In the genomic region with DNA sequence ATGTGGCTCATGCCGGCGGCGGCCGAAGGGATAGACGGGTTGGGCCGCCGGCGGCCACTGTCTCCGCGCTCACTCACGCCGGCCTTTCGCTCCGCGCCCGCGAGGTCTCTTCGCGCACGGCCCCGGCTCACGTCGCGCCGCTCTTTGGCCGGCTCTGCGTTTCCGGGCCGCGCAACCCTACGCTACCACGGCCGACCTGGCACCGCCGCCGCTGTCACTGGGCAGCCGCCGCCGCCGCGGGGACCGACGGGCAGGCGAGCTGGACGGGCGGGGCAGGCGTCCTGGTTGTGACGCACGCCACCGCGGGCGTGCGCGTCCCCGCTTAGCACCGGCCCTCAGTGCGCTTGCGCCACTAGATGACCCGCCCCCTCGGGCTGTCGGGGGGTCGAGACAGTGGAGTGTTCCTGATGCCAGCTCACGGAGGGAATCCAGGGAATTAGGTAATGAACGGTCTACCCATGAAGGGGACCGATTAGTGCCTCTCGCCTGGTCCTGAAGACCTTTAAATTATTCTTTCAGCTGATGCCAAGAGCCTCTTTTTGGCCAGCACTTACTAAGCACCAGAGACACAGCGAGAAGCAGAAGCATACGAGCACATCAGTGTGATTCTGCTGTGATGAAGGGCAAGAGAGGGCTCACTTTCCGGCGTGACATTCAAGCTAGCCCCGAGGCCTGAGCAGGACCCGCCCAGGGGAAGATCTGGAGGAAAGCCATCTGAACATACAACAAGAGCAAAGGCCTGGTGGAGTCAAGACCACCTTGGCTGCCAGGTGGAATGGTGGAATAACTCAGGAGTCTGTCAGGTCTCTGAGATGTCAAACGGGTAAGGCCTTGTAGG, we compare ENCODE assay signal across 8 cellular contexts. TPM values are rescaled to one million over a fixed set of nuclear protein-coding genes. Genes with fewer than 3 reads are reported as not detected.
DNase-seq lines count a peak whose midpoint lies in the region; ATAC-seq and TF ChIP-seq lines count a peak whose summit lies in the region.

A gene (minus strand): TSS at position 289 of the 838 bp plus-strand sequence. CDS start 278 bp downstream, at position 11.

- peaks cover 6% of the 10 kb centered on the region for H3K36me3 Mint-ChIP-seq in activated CD4-positive, alpha-beta memory T cell treated with anti-CD3 and anti-CD28 coated beads for 36 hours

- CTCF ChIA-PET in activated CD4-positive, alpha-beta memory T cell treated with anti-CD3 and anti-CD28 coated beads for 36 hours (lab: Charles Lee): interaction anchor here (0.6 to 2.3 kb wide), 4 partner anchors 17 to 709 kb away, joined by 3 to 8 read pairs (median 3); a partner anchor contains a TSS

- 2% methylated on average over 73 of the region's 73 CpGs for WGBS in liver

- intact Hi-C loops in activated CD4-positive, alpha-beta memory T cell treated with anti-CD3 and anti-CD28 coated beads for 36 hours (cut with micrococcal nuclease): loop anchor here (1.0 to 5.0 kb wide), 3 partner anchors 49 to 244 kb away; a partner anchor contains a TSS
- intact Hi-C loops in dorsolateral prefrontal cortex (cut with DNase I): loop anchor here (5.0 to 10.0 kb wide), 7 partner anchors 49 to 406 kb away; a partner anchor contains a TSS

- H3K4me3 Mint-ChIP-seq in activated CD4-positive, alpha-beta memory T cell treated with anti-CD3 and anti-CD28 coated beads for 36 hours: peak within 1 kb of the TSS; percentile 83

- H3K4me2 ChIP-seq in BLaER1: peak within 1 kb of the TSS; percentile 96

- no peaks in the 10 kb centered on the region for H3K9me3 ChIP-seq in BLaER1
- no peaks in the 10 kb centered on the region for H3K9me3 ChIP-seq in liver (ENCODE audit: control insufficient read depth in 4 of 4, low read length in 3 of 4)

- H3K4me3 ChIP-seq in BLaER1 (peak within 1 kb of the TSS; percentile 87), dorsolateral prefrontal cortex (peak within 1 kb of the TSS; percentile 49 to 99 (median 93)), liver (ENCODE audit: low read depth in 1 of 3, low read length in 3 of 3) (peak within 1 kb of the TSS; percentile 65)

- no peaks in the 10 kb centered on the region for H3K36me3 ChIP-seq in BLaER1
- H3K36me3 ChIP-seq in liver (ENCODE audit: control insufficient read depth in 4 of 4, insufficient read depth in 3 of 4, low read depth in 1 of 4, low read length in 3 of 4): peaks cover 0 to 6% (median 0%) of the 10 kb centered on the region in 4 donors

- H3K9ac ChIP-seq in BLaER1 (peak within 1 kb of the TSS; percentile 83), liver (ENCODE audit: low read depth in 1 of 2, low read length in 2 of 2) (peak within 1 kb of the TSS; percentile 72 to 82)

- no peaks in the 10 kb centered on the region for H3K9me3 Mint-ChIP-seq in activated CD4-positive, alpha-beta memory T cell treated with anti-CD3 and anti-CD28 coated beads for 36 hours

- H4K20me1 ChIP-seq in BLaER1: peaks cover 12% of the 10 kb centered on the region; the same call in 1 of the 2 replicates

- peak; percentile 86 for ATAC-seq in HG03442 (IDR thresholded peaks at IDR 0.05; ENCODE audit: unreplicated experiment)

- peaks cover 28% of the 10 kb centered on the region for H3K4me1 Mint-ChIP-seq in activated CD4-positive, alpha-beta memory T cell treated with anti-CD3 and anti-CD28 coated beads for 36 hours (ENCODE audit: low read depth)

- no peak for TF ChIP-seq RAD21 in liver (IDR thresholded peaks at IDR 0.05)

- TF ChIP-seq CTCF in dorsolateral prefrontal cortex (IDR thresholded peaks at IDR 0.05 in 54 of 56, conservative IDR thresholded peaks at IDR 0.05 in 2 of 56; ENCODE audit: low read depth in 1 of 56, partially characterized antibody in 56 of 56) (peak in 28 of 56 donors; percentile 5 to 53 (median 29)), liver (IDR thresholded peaks at IDR 0.05; ENCODE audit: low read depth, low read length, missing input control) (no peak)

- peaks cover 22% of the 10 kb centered on the region for H3K27me3 ChIP-seq in BLaER1
- H3K27me3 ChIP-seq in dorsolateral prefrontal cortex: no peaks in the 10 kb centered on the region
- H3K27me3 ChIP-seq in liver (ENCODE audit: control insufficient read depth in 4 of 4, insufficient read depth in 4 of 4, low read length in 3 of 4): no peaks in the 10 kb centered on the region

- H3K27ac Mint-ChIP-seq in activated CD4-positive, alpha-beta memory T cell treated with anti-CD3 and anti-CD28 coated beads for 36 hours: peak within 1 kb of the TSS; percentile 89

- H3K27me3 Mint-ChIP-seq in activated CD4-positive, alpha-beta memory T cell treated with anti-CD3 and anti-CD28 coated beads for 36 hours: no peaks in the 10 kb centered on the region

- POLR2A ChIA-PET in activated CD4-positive, alpha-beta memory T cell treated with anti-CD3 and anti-CD28 coated beads for 36 hours (lab: Charles Lee): interaction anchor here (0.5 to 1.0 kb wide), 6 partner anchors 10 to 164 kb away, joined by 3 to 6 read pairs (median 3); a partner anchor contains a TSS

- H3K27ac ChIP-seq in BLaER1: peak within 1 kb of the TSS; percentile 67
- H3K27ac ChIP-seq in dorsolateral prefrontal cortex: peak within 1 kb of the TSS; percentile 77 to 97 (median 94)
- peak within 1 kb of the TSS; percentile 83 to 86 for H3K27ac ChIP-seq in liver (ENCODE audit: low read depth in 1 of 2, low read length in 2 of 2)

- DNase-seq in GM19240 (ENCODE audit: insufficient read length, low spot score) (peak; percentile 82), NCI-H748 treated with DMSO at 0.1 percent for 48 hours (lab: John Stamatoyannopoulos, UW) (peak; percentile 54), dorsolateral prefrontal cortex (peak; percentile 78 to 96 (median 88))
- peak; percentile 89 for DNase-seq in activated CD4-positive, alpha-beta memory T cell treated with anti-CD3 and anti-CD28 coated beads for 36 hours
- DNase-seq in stimulated activated CD4-positive, alpha-beta T cell treated with anti-CD3 and anti-CD28 coated beads, Interleukin-2, amount 100 ng/mL, for 48 hours: peak; percentile 70 to 77

- peaks cover 38% of the 10 kb centered on the region for H3K4me1 ChIP-seq in BLaER1
- peaks cover 8 to 24% (median 13%) of the 10 kb centered on the region in 4 donors for H3K4me1 ChIP-seq in liver (ENCODE audit: control insufficient read depth in 4 of 4, insufficient read depth in 4 of 4, low read length in 3 of 4)

TF ChIP-seq in liver, 16 proteins besides CTCF, POLR2A, EP300 and RAD21:
- peak; percentile 4 for TF ChIP-seq SP1 (IDR thresholded peaks at IDR 0.05)
- TF ChIP-seq, protein P1, sequence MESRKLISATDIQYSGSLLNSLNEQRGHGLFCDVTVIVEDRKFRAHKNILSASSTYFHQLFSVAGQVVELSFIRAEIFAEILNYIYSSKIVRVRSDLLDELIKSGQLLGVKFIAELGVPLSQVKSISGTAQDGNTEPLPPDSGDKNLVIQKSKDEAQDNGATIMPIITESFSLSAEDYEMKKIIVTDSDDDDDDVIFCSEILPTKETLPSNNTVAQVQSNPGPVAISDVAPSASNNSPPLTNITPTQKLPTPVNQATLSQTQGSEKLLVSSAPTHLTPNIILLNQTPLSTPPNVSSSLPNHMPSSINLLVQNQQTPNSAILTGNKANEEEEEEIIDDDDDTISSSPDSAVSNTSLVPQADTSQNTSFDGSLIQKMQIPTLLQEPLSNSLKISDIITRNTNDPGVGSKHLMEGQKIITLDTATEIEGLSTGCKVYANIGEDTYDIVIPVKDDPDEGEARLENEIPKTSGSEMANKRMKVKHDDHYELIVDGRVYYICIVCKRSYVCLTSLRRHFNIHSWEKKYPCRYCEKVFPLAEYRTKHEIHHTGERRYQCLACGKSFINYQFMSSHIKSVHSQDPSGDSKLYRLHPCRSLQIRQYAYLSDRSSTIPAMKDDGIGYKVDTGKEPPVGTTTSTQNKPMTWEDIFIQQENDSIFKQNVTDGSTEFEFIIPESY (IDR thresholded peaks at IDR 0.05): no peak

RNA-seq across cellular contexts. Expression of the gene that starts here (rescaled TPM):
- total RNA-seq in activated CD4-positive, alpha-beta memory T cell treated with anti-CD3 and anti-CD28 coated beads for 36 hours: 10 to 100 TPM; 30.4 to 32.7 TPM
- total RNA-seq in dorsolateral prefrontal cortex (10 to 100 TPM; 19.8 to 50.2 (median 30.1) TPM), liver (10 to 100 TPM; 14.9 to 28.5 TPM)
- 10 to 100 TPM; 12.1 to 12.8 TPM for polyA plus RNA-seq in liver

Comparison
In these comparisons a context has a peak if more than half of its experiments do, and no peak if none do; other contexts are left out.
1. Peak in every context shown above with its lines: DNase-seq, ATAC-seq, H3K4me3 ChIP-seq and H3K27ac ChIP-seq.